Comparison of ENCODE assay signal across 8 cellular contexts in genomic region chr17:54899721-54900456, GRCh38. TPM values are rescaled to one million over a fixed set of nuclear protein-coding genes. Genes with fewer than 3 reads are reported as not detected.
DNase-seq lines count a peak whose midpoint lies in the region; ATAC-seq and TF ChIP-seq lines count a peak whose summit lies in the region.

No MANE protein-coding gene starts in this region.

- H2BK5ac ChIP-seq in mesenchymal stem cell (ENCODE audit: low read depth, low read length, poor library complexity, severe bottlenecking), result no peak overlapping the region

- no peak overlapping the region for H3K9ac ChIP-seq in mesenchymal stem cell (ENCODE audit: low read length)

- no peak for TF ChIP-seq CTCF in GM12875 (IDR thresholded peaks at IDR 0.05; ENCODE audit: borderline replicate concordance, insufficient read depth, low read depth, low read length)

- H2BK120ac ChIP-seq in mesenchymal stem cell (ENCODE audit: low read depth, low read length), result no peak overlapping the region

- no peaks in the 10 kb centered on the region for H3K36me3 Mint-ChIP-seq in activated naive CD8-positive, alpha-beta T cell treated with anti-CD3 and anti-CD28 coated beads for 36 hours

- no peak overlapping the region for H3K27ac ChIP-seq in mesenchymal stem cell (ENCODE audit: low read length, poor library complexity, severe bottlenecking)

- no peak overlapping the region for H4K8ac ChIP-seq in mesenchymal stem cell (ENCODE audit: low read length)

- H3K14ac ChIP-seq in mesenchymal stem cell (ENCODE audit: low read length in 2 of 2), result no peak overlapping the region

- intact Hi-C loops in sciatic nerve (cut with DNase I), result no loop called here

- H3K18ac ChIP-seq in mesenchymal stem cell (ENCODE audit: low read depth in 1 of 2, low read length in 2 of 2), result no peak overlapping the region

- H3K36me3 ChIP-seq in MG63 (peaks cover 5% of the 10 kb centered on the region), mesenchymal stem cell (ENCODE audit: control insufficient read depth in 1 of 2, insufficient read depth in 2 of 2, low read depth in 1 of 2, low read length in 2 of 2) (no peaks in the 10 kb centered on the region)

- peak overlapping the region; percentile 47 for H3K4me3 Mint-ChIP-seq in activated naive CD8-positive, alpha-beta T cell treated with anti-CD3 and anti-CD28 coated beads for 36 hours

- no peak overlapping the region for H2BK12ac ChIP-seq in mesenchymal stem cell (ENCODE audit: low read length in 2 of 2)

- peak overlapping the region; percentile 43 for H2AFZ ChIP-seq in mesenchymal stem cell (ENCODE audit: low read depth, low read length)

- no peaks in the 10 kb centered on the region for H3K9me3 ChIP-seq in MG63
- H3K9me3 ChIP-seq in mesenchymal stem cell (ENCODE audit: control insufficient read depth, low read length), result no peaks in the 10 kb centered on the region

- no peak overlapping the region for H4K91ac ChIP-seq in mesenchymal stem cell (ENCODE audit: low read length)

- H3K4me2 ChIP-seq in mesenchymal stem cell (ENCODE audit: low read length, poor library complexity, severe bottlenecking), result peak overlapping the region; percentile 90

- no peak for ATAC-seq in HG03520 (IDR thresholded peaks at IDR 0.05; ENCODE audit: unreplicated experiment)
- no peak for ATAC-seq in sciatic nerve

- H3K4me3 ChIP-seq in GM12875 (ENCODE audit: low read depth, low read length), result peak overlapping the region; percentile 40
- peak overlapping the region; percentile 86 for H3K4me3 ChIP-seq in MG63
- peak overlapping the region; percentile 80 to 83 for H3K4me3 ChIP-seq in mesenchymal stem cell (ENCODE audit: insufficient read depth in 1 of 2, low read depth in 1 of 2, low read length in 2 of 2)

- WGBS in mesenchymal stem cell, result 7% methylated on average over 13 of the region's 18 CpGs

- peaks cover 14% of the 10 kb centered on the region for H3K4me1 ChIP-seq in mesenchymal stem cell (ENCODE audit: control insufficient read depth, insufficient read depth, low read depth, low read length)

- peaks cover 7% of the 10 kb centered on the region for H3K4me1 Mint-ChIP-seq in activated naive CD8-positive, alpha-beta T cell treated with anti-CD3 and anti-CD28 coated beads for 36 hours

- H2AK5ac ChIP-seq in mesenchymal stem cell (ENCODE audit: low read length, severe bottlenecking), result no peak overlapping the region

- no peak overlapping the region for H3K23ac ChIP-seq in mesenchymal stem cell (ENCODE audit: low read length in 2 of 2)

- H3K27me3 ChIP-seq in MG63 (peaks cover 6% of the 10 kb centered on the region), mesenchymal stem cell (ENCODE audit: control insufficient read depth in 1 of 2, insufficient read depth in 1 of 2, low read length in 2 of 2) (peaks cover 0 to 29% of the 10 kb centered on the region in 2 experiments)

- H3K79me1 ChIP-seq in mesenchymal stem cell (replicated peaks; ENCODE audit: low read length, poor library complexity, severe bottlenecking), result peaks cover 6% of the 10 kb centered on the region

- H3K27me3 Mint-ChIP-seq in activated naive CD8-positive, alpha-beta T cell treated with anti-CD3 and anti-CD28 coated beads for 36 hours, result peaks cover 52% of the 10 kb centered on the region

- H2BK15ac ChIP-seq in mesenchymal stem cell (ENCODE audit: low read depth, poor library complexity, severe bottlenecking), result no peak overlapping the region

- no peak overlapping the region for H3K4ac ChIP-seq in mesenchymal stem cell (ENCODE audit: low read depth in 1 of 2, low read length in 2 of 2)

- DNase-seq in MG63 (no peak), mesenchymal stem cell (no peak), activated gamma-delta T cell treated with Interleukin-2 at 50 U/mL for 16 hours (no peak), sciatic nerve (ENCODE audit: low spot score) (no peak), 8988T (no peak)
- DNase-seq in activated naive CD8-positive, alpha-beta T cell treated with anti-CD3 and anti-CD28 coated beads for 36 hours, result no peak

- H3K9me3 Mint-ChIP-seq in activated naive CD8-positive, alpha-beta T cell treated with anti-CD3 and anti-CD28 coated beads for 36 hours, result no peaks in the 10 kb centered on the region

- H3K27ac Mint-ChIP-seq in activated naive CD8-positive, alpha-beta T cell treated with anti-CD3 and anti-CD28 coated beads for 36 hours, result no peak overlapping the region

RNA-seq across cellular contexts. Expression of gene TOM1L1, which starts 0.8 kb away (rescaled TPM):
- 13.9 and 46.3 TPM in 2 replicates for total RNA-seq in MG63 (2014; rRNA removed; shearing (Covaris generic); ENCODE audit: low replicate concordance)
- 1 to 10 TPM in 1 of 2 experiments, under 1 TPM in 1; 0.74 to 1.0 TPM for total RNA-seq in activated naive CD8-positive, alpha-beta T cell treated with anti-CD3 and anti-CD28 coated beads for 36 hours
- 20.6 TPM for polyA plus RNA-seq in mesenchymal stem cell (2013, experiment 1 of 2)
- polyA plus RNA-seq in mesenchymal stem cell (2013, experiment 2 of 2), result 19.9 TPM
- 15.3 TPM for total RNA-seq in sciatic nerve
